17 cellular contexts compared by ENCODE assay signal in the genomic region with DNA sequence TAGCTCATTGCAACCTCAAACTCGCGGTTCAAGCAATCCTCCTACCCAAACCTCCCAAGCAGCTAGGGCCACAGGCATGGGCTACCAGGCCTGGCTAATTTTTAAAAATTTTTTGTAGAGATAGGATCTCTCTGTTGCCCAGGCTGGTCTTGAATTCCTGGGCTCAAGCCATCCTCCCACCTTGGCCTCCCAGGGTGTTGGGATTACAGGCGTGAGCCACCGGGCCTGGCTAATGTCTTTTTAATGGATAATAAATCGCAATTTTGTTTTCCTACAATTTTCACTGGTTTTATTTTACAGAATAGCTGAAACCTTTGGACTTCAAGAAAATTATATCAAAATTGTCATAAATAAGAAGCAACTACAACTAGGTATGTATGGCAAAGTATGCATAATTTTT. TPM values are rescaled to one million over a fixed set of nuclear protein-coding genes. Genes with fewer than 3 reads are reported as not detected.
DNase-seq lines count a peak whose midpoint lies in the region; ATAC-seq, FAIRE-seq and TF ChIP-seq lines count a peak whose summit lies in the region.
"Had no signal": no experiment of that assay in that cellular context is flagged by ENCODE, and none has a peak within 500 bp of the region (broad histone marks: within the 10 kb centered on the region; RNA-seq: fewer than 3 reads in every experiment).

No MANE protein-coding gene starts in this region.

- WGBS in HepG2 (ENCODE audit: low lambda C conversion rate): 86% methylated on average over 5 of the region's 5 CpGs

- TF ChIP-seq POLR2A in HepG2 (IDR thresholded peaks at IDR 0.05; ENCODE audit: insufficient read depth in 1 of 2, low read depth in 2 of 2, low read length in 2 of 2): no peak

- no peak for FAIRE-seq in HepG2 (lab: Jason Lieb, UNC)
- FAIRE-seq: pancreas had no signal

- no peak for TF ChIP-seq CTCF in HepG2 (CRISPR knock-in tag; IDR thresholded peaks at IDR 0.05)

- H3K4me1 ChIP-seq in HepG2 (ENCODE audit: insufficient read depth, low read length): peaks cover 12% of the 10 kb centered on the region

- no peaks in the 10 kb centered on the region for H3K27me3 Mint-ChIP-seq in activated CD4-positive, alpha-beta T cell treated with anti-CD3 and anti-CD28 coated beads for 36 hours
- no peaks in the 10 kb centered on the region for H3K27me3 Mint-ChIP-seq in activated T-helper 2 cell treated with anti-CD3 and anti-CD28 coated beads, Interferon-gamma antibody, Interleukin-2, Interleukin-4, amounts not matched to agents 10 μg/mL and 5 μg/mL and 100 μg/mL, durations not matched to agents 14 hours and 24 hours and 36 hours (ENCODE audit: low read depth)
- H3K27me3 Mint-ChIP-seq in natural killer cell treated with Interleukin-12 subunit alpha and Interleukin-12 subunit beta and Interleukin-15 and Interleukin-18, amount 100 ng/mL, for 72 hours: no peaks in the 10 kb centered on the region

- in situ Hi-C loops in HepG2 (cut with HindIII; ENCODE audit: extremely low pct_ligation_motif_present, low pct_unique_long_range_greater_than_20kb): loop anchor here (5.0 kb wide), 1 partner anchor 35 kb away; no protein-coding TSS in a partner anchor

- no peak for DNase-seq in activated CD4-positive, alpha-beta T cell treated with anti-CD3 and anti-CD28 coated beads for 36 hours
- no peak for DNase-seq in activated CD4-positive, alpha-beta T cell treated with anti-CD3 and anti-CD28 coated beads for 1 hour
- no peak for DNase-seq in activated T-helper 2 cell treated with anti-CD3 and anti-CD28 coated beads, Interferon-gamma antibody, Interleukin-2, Interleukin-4, amounts not matched to agents 10 μg/mL and 5 μg/mL and 100 μg/mL, durations not matched to agents 14 hours and 24 hours and 36 hours (ENCODE audit: low spot score)
- no peak for DNase-seq in natural killer cell treated with Interleukin-12 subunit alpha and Interleukin-12 subunit beta and Interleukin-15 and Interleukin-18, amount 100 ng/mL, for 72 hours (ENCODE audit: low spot score)
- DNase-seq in HepG2 (ENCODE audit: low spot score): no peak
- DNase-seq in mucosa of gallbladder (ENCODE audit: low spot score): no peak
- no peak for DNase-seq in GF-D8 (lab: John Stamatoyannopoulos, UW)
- DNase-seq: H9, left cardiac atrium, NCI-H1105, pancreas, SHP77, thyroid gland had no signal

- no peak overlapping the region for H3K4me3 ChIP-seq in HepG2 (replicated peaks in 1 of 3; ENCODE audit: insufficient read depth in 1 of 3, low read depth in 2 of 3, low read length in 3 of 3)
- H3K4me3 ChIP-seq: mucosa of descending colon, pancreas, thyroid gland had no signal

- no TSS peak for BruUV-seq in HepG2 (replicated peaks; lab: Mats Ljungman, UMichigan)

- TF ChIP-seq EP300 in HepG2 (IDR thresholded peaks at IDR 0.05; ENCODE audit: low read depth in 2 of 2, low read length in 2 of 2): no peak
- no peak for TF ChIP-seq EP300 in HepG2 (CRISPR knock-in tag; IDR thresholded peaks at IDR 0.05; ENCODE audit: borderline replicate concordance)

- no peaks in the 10 kb centered on the region for H3K27me3 ChIP-seq in HepG2 (ENCODE audit: control insufficient read depth in 1 of 2, insufficient read depth in 2 of 2, low read length in 2 of 2)
- H3K27me3 ChIP-seq: pancreas, thyroid gland had no signal

- no peak overlapping the region for H3K4me2 ChIP-seq in HepG2 (ENCODE audit: low read depth, low read length)

- peaks cover 40% of the 10 kb centered on the region for H3K4me1 Mint-ChIP-seq in activated CD4-positive, alpha-beta T cell treated with anti-CD3 and anti-CD28 coated beads for 36 hours
- peaks cover 31% of the 10 kb centered on the region for H3K4me1 Mint-ChIP-seq in activated T-helper 2 cell treated with anti-CD3 and anti-CD28 coated beads, Interferon-gamma antibody, Interleukin-2, Interleukin-4, amounts not matched to agents 10 μg/mL and 5 μg/mL and 100 μg/mL, durations not matched to agents 14 hours and 24 hours and 36 hours (ENCODE audit: low read depth)
- peaks cover 29 to 32% of the 10 kb centered on the region in 2 donors for H3K4me1 Mint-ChIP-seq in natural killer cell treated with Interleukin-12 subunit alpha and Interleukin-12 subunit beta and Interleukin-15 and Interleukin-18, amount 100 ng/mL, for 72 hours (ENCODE audit: low read depth in 2 of 2)

- H3K9ac ChIP-seq in HepG2 (ENCODE audit: insufficient read depth, low read depth, low read length): no peak overlapping the region

- no peak overlapping the region for H3K4me3 Mint-ChIP-seq in activated CD4-positive, alpha-beta T cell treated with anti-CD3 and anti-CD28 coated beads for 36 hours
- no peak overlapping the region for H3K4me3 Mint-ChIP-seq in activated T-helper 2 cell treated with anti-CD3 and anti-CD28 coated beads, Interferon-gamma antibody, Interleukin-2, Interleukin-4, amounts not matched to agents 10 μg/mL and 5 μg/mL and 100 μg/mL, durations not matched to agents 14 hours and 24 hours and 36 hours (ENCODE audit: low read depth)
- H3K4me3 Mint-ChIP-seq in natural killer cell treated with Interleukin-12 subunit alpha and Interleukin-12 subunit beta and Interleukin-15 and Interleukin-18, amount 100 ng/mL, for 72 hours: no peak overlapping the region
- H3K4me3 Mint-ChIP-seq: H9 had no signal

- no peak overlapping the region for H3K27ac ChIP-seq in HepG2 (ENCODE audit: extremely low read length, insufficient read depth, low read length)
- H3K27ac ChIP-seq: pancreas had no signal

- intact Hi-C loops in activated CD4-positive, alpha-beta T cell treated with anti-CD3 and anti-CD28 coated beads for 36 hours (cut with DNase I, micrococcal nuclease): loop anchor here (5.0 kb wide), 4 partner anchors 95 to 405 kb away; a partner anchor contains a TSS
- intact Hi-C loops in activated T-helper 2 cell treated with anti-CD3 and anti-CD28 coated beads, Interferon-gamma antibody, Interleukin-2, Interleukin-4, amounts not matched to agents 10 μg/mL and 5 μg/mL and 100 μg/mL, durations not matched to agents 14 hours and 24 hours and 36 hours (cut with micrococcal nuclease): loop anchor here (5.0 kb wide), 1 partner anchor 280 kb away; no protein-coding TSS in a partner anchor
- intact Hi-C loops in HepG2 (cut with micrococcal nuclease; ENCODE audit: unreplicated experiment): loop anchor here (5.0 kb wide), 1 partner anchor 105 kb away; a partner anchor contains a TSS

- H4K20me1 ChIP-seq in HepG2 (ENCODE audit: insufficient read depth, low read length): peaks cover 5% of the 10 kb centered on the region; the same call in 1 of the 2 replicates

- H3K36me3 Mint-ChIP-seq in activated CD4-positive, alpha-beta T cell treated with anti-CD3 and anti-CD28 coated beads for 36 hours (ENCODE audit: low read depth): peaks cover 46% of the 10 kb centered on the region
- peaks cover 66% of the 10 kb centered on the region for H3K36me3 Mint-ChIP-seq in activated T-helper 2 cell treated with anti-CD3 and anti-CD28 coated beads, Interferon-gamma antibody, Interleukin-2, Interleukin-4, amounts not matched to agents 10 μg/mL and 5 μg/mL and 100 μg/mL, durations not matched to agents 14 hours and 24 hours and 36 hours (ENCODE audit: low read depth)
- H3K36me3 Mint-ChIP-seq in natural killer cell treated with Interleukin-12 subunit alpha and Interleukin-12 subunit beta and Interleukin-15 and Interleukin-18, amount 100 ng/mL, for 72 hours: peaks cover 15% of the 10 kb centered on the region

- H3K27ac Mint-ChIP-seq in activated CD4-positive, alpha-beta T cell treated with anti-CD3 and anti-CD28 coated beads for 36 hours: peak overlapping the region; percentile 95
- peak overlapping the region; percentile 90 for H3K27ac Mint-ChIP-seq in activated T-helper 2 cell treated with anti-CD3 and anti-CD28 coated beads, Interferon-gamma antibody, Interleukin-2, Interleukin-4, amounts not matched to agents 10 μg/mL and 5 μg/mL and 100 μg/mL, durations not matched to agents 14 hours and 24 hours and 36 hours
- H3K27ac Mint-ChIP-seq in natural killer cell treated with Interleukin-12 subunit alpha and Interleukin-12 subunit beta and Interleukin-15 and Interleukin-18, amount 100 ng/mL, for 72 hours: peak overlapping the region; percentile 94

- CTCF ChIA-PET in activated CD4-positive, alpha-beta T cell treated with anti-CD3 and anti-CD28 coated beads for 36 hours (lab: Charles Lee): interaction anchor here (0.6 to 7.8 kb wide), 24 partner anchors 8 to 1309 kb away, joined by 3 to 152 read pairs (median 4); a partner anchor contains a TSS
- CTCF ChIA-PET in HepG2 (lab: Yijun Ruan, JAX; ENCODE audit: low intra/inter-chr PET ratio, low total read pairs): no interaction called here

- POLR2A ChIA-PET in activated CD4-positive, alpha-beta T cell treated with anti-CD3 and anti-CD28 coated beads for 36 hours (lab: Charles Lee): interaction anchor here (0.6 to 1.8 kb wide), 3 partner anchors 11 to 313 kb away, joined by 3 to 8 read pairs (median 4); a partner anchor contains a TSS
- POLR2A ChIA-PET in HepG2 (lab: Yijun Ruan, JAX): no interaction called here

- no peak for ATAC-seq in activated CD4-positive, alpha-beta T cell treated with anti-CD3 and anti-CD28 coated beads for 36 hours
- ATAC-seq in HG03354 (IDR thresholded peaks at IDR 0.05; ENCODE audit: poor library complexity, severe bottlenecking, unreplicated experiment) (peak; percentile 8), HepG2 (no peak)
- ATAC-seq in natural killer cell treated with Interleukin-12 subunit alpha and Interleukin-12 subunit beta and Interleukin-15 and Interleukin-18, amount 100 ng/mL, for 72 hours: no peak
- ATAC-seq: left cardiac atrium, pancreas had no signal

- H2AFZ ChIP-seq in HepG2 (ENCODE audit: low read length): no peak overlapping the region

- no peaks in the 10 kb centered on the region for H3K9me3 Mint-ChIP-seq in activated CD4-positive, alpha-beta T cell treated with anti-CD3 and anti-CD28 coated beads for 36 hours (ENCODE audit: low read depth)
- H3K9me3 Mint-ChIP-seq in activated T-helper 2 cell treated with anti-CD3 and anti-CD28 coated beads, Interferon-gamma antibody, Interleukin-2, Interleukin-4, amounts not matched to agents 10 μg/mL and 5 μg/mL and 100 μg/mL, durations not matched to agents 14 hours and 24 hours and 36 hours: no peaks in the 10 kb centered on the region
- no peaks in the 10 kb centered on the region for H3K9me3 Mint-ChIP-seq in natural killer cell treated with Interleukin-12 subunit alpha and Interleukin-12 subunit beta and Interleukin-15 and Interleukin-18, amount 100 ng/mL, for 72 hours
- H3K9me3 Mint-ChIP-seq: H9 had no signal

- H3K9me3 ChIP-seq in HepG2 (ENCODE audit: low read length): no peaks in the 10 kb centered on the region
- H3K9me3 ChIP-seq: mucosa of descending colon, pancreas, thyroid gland had no signal

- no peak for TF ChIP-seq RAD21 in HepG2 (CRISPR knock-in tag; IDR thresholded peaks at IDR 0.05)

- H3K36me3 ChIP-seq in HepG2 (replicated peaks in 1 of 2; ENCODE audit: control insufficient read depth in 1 of 2, insufficient read depth in 2 of 2, low read length in 2 of 2): peaks cover 24 to 51% of the 10 kb centered on the region in 2 experiments; a peak in 4 of 5 replicates

- no peaks in the 10 kb centered on the region for H3K79me2 ChIP-seq in HepG2 (ENCODE audit: insufficient read depth, low read length)

RNA-seq across cellular contexts. Expression of a gene that starts 10.9 kb away (rescaled TPM):
- 10 to 100 TPM; 51.4 to 70.4 TPM for total RNA-seq in activated CD4-positive, alpha-beta T cell treated with anti-CD3 and anti-CD28 coated beads for 36 hours
- total RNA-seq in activated T-helper 2 cell treated with anti-CD3 and anti-CD28 coated beads, Interferon-gamma antibody, Interleukin-2, Interleukin-4, amounts not matched to agents 10 μg/mL and 5 μg/mL and 100 μg/mL, durations not matched to agents 14 hours and 24 hours and 36 hours: 49.2 and 57.0 TPM in 2 replicates
- 10 to 100 TPM; 53.6 to 66.9 TPM for total RNA-seq in natural killer cell treated with Interleukin-12 subunit alpha and Interleukin-12 subunit beta and Interleukin-15 and Interleukin-18, amount 100 ng/mL, for 72 hours
- 37.0 and 47.3 TPM in 2 replicates for total RNA-seq in HepG2 (2016; rRNA removed; fragmentation: Illumina TruSeq; extraction: Trizol)
- 4.7 and 6.0 TPM in 2 replicates for total RNA-seq in HepG2 (2016; cell fraction: cytosol; rRNA removed; fragmentation: Illumina TruSeq; extraction: Trizol; ENCODE audit: low read depth)
- 35.2 and 42.6 TPM in 2 replicates for total RNA-seq in HepG2 (2016; cell fraction: insoluble cytoplasmic fraction; rRNA removed; fragmentation: Illumina TruSeq; extraction: Trizol)
- total RNA-seq in HepG2 (2016; cell fraction: membrane; rRNA removed; fragmentation: Illumina TruSeq; extraction: Trizol): 10.8 and 12.6 TPM in 2 replicates
- 18.9 and 20.1 TPM in 2 replicates for total RNA-seq in HepG2 (2016; cell fraction: nucleus; rRNA removed; fragmentation: Illumina TruSeq; extraction: Trizol)
- polyA plus RNA-seq in HepG2 (2011; rRNA removed): 26.0 and 27.1 TPM in 2 replicates
- polyA plus RNA-seq in HepG2 (2011; cell fraction: cytosol; rRNA removed): 19.1 and 22.8 TPM in 2 replicates
- polyA plus RNA-seq in HepG2 (2011; cell fraction: nucleus; rRNA removed): 33.3 and 38.5 TPM in 2 replicates
- polyA plus RNA-seq in HepG2 (2012): 42.2 and 43.6 TPM in 2 replicates
- 2.7 and 3.1 TPM in 2 replicates for polyA plus RNA-seq in HepG2 (2016; cell fraction: cytosol; fragmentation: Illumina TruSeq; extraction: Trizol; ENCODE audit: low read depth)
- polyA plus RNA-seq in HepG2 (2016; cell fraction: insoluble cytoplasmic fraction; fragmentation: Illumina TruSeq; extraction: Trizol; ENCODE audit: low read depth): 47.8 and 54.9 TPM in 2 replicates
- polyA plus RNA-seq in HepG2 (2016; cell fraction: membrane; fragmentation: Illumina TruSeq; extraction: Trizol; ENCODE audit: low read depth): 6.4 and 6.9 TPM in 2 replicates
- polyA plus RNA-seq in HepG2 (2016; cell fraction: nucleus; fragmentation: Illumina TruSeq; extraction: Trizol; ENCODE audit: insufficient read depth, low read depth): 27.0 and 28.5 TPM in 2 replicates
- polyA minus RNA-seq in HepG2 (2011; rRNA and poly(A)+ RNA removed; ENCODE audit: low replicate concordance): 32.1 and 35.9 TPM in 2 replicates
- 22.8 and 23.4 TPM in 2 replicates for polyA minus RNA-seq in HepG2 (2011; cell fraction: cytosol; rRNA and poly(A)+ RNA removed)
- polyA minus RNA-seq in HepG2 (2011; cell fraction: nucleus; rRNA and poly(A)+ RNA removed): 31.8 and 46.1 TPM in 2 replicates
- 52.4 TPM for total RNA-seq in mucosa of gallbladder

RNA-seq across cellular contexts. Expression of a gene that starts 57.3 kb away (rescaled TPM):
- not detected for total RNA-seq in activated CD4-positive, alpha-beta T cell treated with anti-CD3 and anti-CD28 coated beads for 36 hours
- not detected in 2 replicates for total RNA-seq in activated T-helper 2 cell treated with anti-CD3 and anti-CD28 coated beads, Interferon-gamma antibody, Interleukin-2, Interleukin-4, amounts not matched to agents 10 μg/mL and 5 μg/mL and 100 μg/mL, durations not matched to agents 14 hours and 24 hours and 36 hours
- total RNA-seq in natural killer cell treated with Interleukin-12 subunit alpha and Interleukin-12 subunit beta and Interleukin-15 and Interleukin-18, amount 100 ng/mL, for 72 hours: not detected
- total RNA-seq in HepG2 (2016; rRNA removed; fragmentation: Illumina TruSeq; extraction: Trizol) (0.11 TPM in 1 of 2 replicates, not detected in the other), mucosa of gallbladder (2.9 TPM)
- not detected in 2 replicates for total RNA-seq in HepG2 (2016; cell fraction: cytosol; rRNA removed; fragmentation: Illumina TruSeq; extraction: Trizol; ENCODE audit: low read depth)
- not detected in 2 replicates for total RNA-seq in HepG2 (2016; cell fraction: insoluble cytoplasmic fraction; rRNA removed; fragmentation: Illumina TruSeq; extraction: Trizol)
- total RNA-seq in HepG2 (2016; cell fraction: membrane; rRNA removed; fragmentation: Illumina TruSeq; extraction: Trizol): 0.24 TPM in 1 of 2 replicates, not detected in the other
- total RNA-seq in HepG2 (2016; cell fraction: nucleus; rRNA removed; fragmentation: Illumina TruSeq; extraction: Trizol): 0.50 TPM in 1 of 2 replicates, not detected in the other
- 2.9 and 4.3 TPM in 2 replicates for polyA plus RNA-seq in HepG2 (2011; rRNA removed)
- polyA plus RNA-seq in HepG2 (2011; cell fraction: cytosol; rRNA removed): 1.2 and 2.5 TPM in 2 replicates
- polyA plus RNA-seq in HepG2 (2011; cell fraction: nucleus; rRNA removed): 22.1 and 28.5 TPM in 2 replicates
- 1.7 and 1.9 TPM in 2 replicates for polyA plus RNA-seq in HepG2 (2012)
- 0.14 TPM in 1 of 2 replicates, not detected in the other for polyA plus RNA-seq in HepG2 (2016; cell fraction: cytosol; fragmentation: Illumina TruSeq; extraction: Trizol; ENCODE audit: low read depth)
- polyA plus RNA-seq in HepG2 (2016; cell fraction: insoluble cytoplasmic fraction; fragmentation: Illumina TruSeq; extraction: Trizol; ENCODE audit: low read depth): not detected in 2 replicates
- polyA plus RNA-seq in HepG2 (2016; cell fraction: membrane; fragmentation: Illumina TruSeq; extraction: Trizol; ENCODE audit: low read depth): 0.15 and 0.16 TPM in 2 replicates
- polyA plus RNA-seq in HepG2 (2016; cell fraction: nucleus; fragmentation: Illumina TruSeq; extraction: Trizol; ENCODE audit: insufficient read depth, low read depth): 0.61 TPM in 1 of 2 replicates, not detected in the other
- 3.2 TPM in 1 of 2 replicates, not detected in the other for polyA minus RNA-seq in HepG2 (2011; rRNA and poly(A)+ RNA removed; ENCODE audit: low replicate concordance)
- 0.59 and 1.6 TPM in 2 replicates for polyA minus RNA-seq in HepG2 (2011; cell fraction: cytosol; rRNA and poly(A)+ RNA removed)
- polyA minus RNA-seq in HepG2 (2011; cell fraction: nucleus; rRNA and poly(A)+ RNA removed): 5.0 TPM in 2 replicates
- total RNA-seq: A172, cardiac septum had no signal
